Comparison of ENCODE assay signal across 6 cellular contexts in genomic region chr9:9938432-9938831, GRCh38.
"Had no signal": no experiment of that assay in that cellular context is flagged by ENCODE, and none has a peak within 500 bp of the region (broad histone marks: within the 10 kb centered on the region; RNA-seq: fewer than 3 reads in every experiment).

No MANE protein-coding gene starts in this region.

- DNase-seq: IMR-90, KBM-7 had no signal

- H3K27ac Mint-ChIP-seq: IgD-negative memory B cell had no signal

- H3K9me3 Mint-ChIP-seq: IgD-negative memory B cell had no signal

- H3K27ac ChIP-seq: HL-60 had no signal

- ATAC-seq: HepG2, K562 had no signal

- H3K27me3 Mint-ChIP-seq: IgD-negative memory B cell had no signal

- H3K4me1 Mint-ChIP-seq: IgD-negative memory B cell had no signal

- H3K4me3 Mint-ChIP-seq: IgD-negative memory B cell had no signal

- H3K36me3 Mint-ChIP-seq: IgD-negative memory B cell had no signal

- H3K4me3 ChIP-seq: K562 had no signal
